ENCODE assay signal across 8 cellular contexts in the genomic region with DNA sequence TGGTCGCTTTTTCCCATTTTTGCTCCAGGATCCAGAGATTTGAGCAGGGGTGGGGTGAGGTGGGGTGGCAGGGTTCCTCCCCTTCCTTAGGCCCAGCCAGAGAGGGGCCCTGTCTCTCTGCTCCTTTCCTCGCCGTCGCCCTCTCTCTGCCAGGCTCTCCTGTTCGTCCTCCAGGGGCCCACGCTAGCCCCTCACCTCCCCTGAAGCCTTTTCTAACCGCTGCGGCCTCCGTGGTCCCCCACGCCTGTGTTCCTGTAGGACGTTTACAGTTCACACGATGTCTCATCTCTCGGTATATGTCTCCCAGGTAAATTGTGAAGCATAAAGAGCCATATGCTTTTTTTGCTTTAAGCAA. TPM values are rescaled to one million over a fixed set of nuclear protein-coding genes. Genes with fewer than 3 reads are reported as not detected.
DNase-seq lines count a peak whose midpoint lies in the region; ATAC-seq and TF ChIP-seq lines count a peak whose summit lies in the region.

No MANE protein-coding gene starts in this region.

- H3K36me3 Mint-ChIP-seq in dendritic cell treated with granulocyte-macrophage colony-stimulating factor and Interleukin-4, amounts not matched to agents 40 ng/mL and 50 ng/mL, for 4 days (ENCODE audit: low read depth): no peaks in the 10 kb centered on the region

- H3K4ac ChIP-seq in neuronal stem cell (ENCODE audit: low read length): no peak overlapping the region

- peaks cover 27 to 67% (median 35%) of the 10 kb centered on the region in 10 experiments for H3K4me1 ChIP-seq in BLaER1 treated with 17β-estradiol and CSF1 and Interleukin-3, amounts not matched to agents 10 nM and 100 nM
- peaks cover 10 to 16% of the 10 kb centered on the region in 2 donors for H3K4me1 ChIP-seq in neuronal stem cell (ENCODE audit: control insufficient read depth in 2 of 2, insufficient read depth in 1 of 2, low read depth in 1 of 2, low read length in 2 of 2)

- TF ChIP-seq CTCF in GM10266 (IDR thresholded peaks at IDR 0.05; ENCODE audit: control insufficient read depth, insufficient read depth, low read depth, missing control alignments): no peak

- H3K27ac ChIP-seq in BLaER1 treated with 17β-estradiol and CSF1 and Interleukin-3, amounts not matched to agents 10 nM and 100 nM: peak overlapping the region in 9 of 11 experiments; percentile 48 to 67 (median 55); a peak in 13 of 22 replicates
- no peak overlapping the region for H3K27ac ChIP-seq in neuronal stem cell (replicated peaks; ENCODE audit: low read length)

- H4K8ac ChIP-seq in neuronal stem cell (ENCODE audit: low read depth, low read length): no peak overlapping the region

- H3K27me3 Mint-ChIP-seq in dendritic cell treated with granulocyte-macrophage colony-stimulating factor and Interleukin-4, amounts not matched to agents 40 ng/mL and 50 ng/mL, for 4 days: peaks cover 26% of the 10 kb centered on the region

- no peaks in the 10 kb centered on the region for H3K9me3 Mint-ChIP-seq in dendritic cell treated with granulocyte-macrophage colony-stimulating factor and Interleukin-4, amounts not matched to agents 40 ng/mL and 50 ng/mL, for 4 days

- no peak overlapping the region for H2BK5ac ChIP-seq in neuronal stem cell (ENCODE audit: low read length)

- peak overlapping the region; percentile 87 for H3K18ac ChIP-seq in neuronal stem cell (ENCODE audit: low read length)

- no peak overlapping the region for H2AK5ac ChIP-seq in neuronal stem cell (ENCODE audit: low read depth, low read length)

- H3K9ac ChIP-seq in BLaER1 treated with 17β-estradiol and CSF1 and Interleukin-3, amounts not matched to agents 10 nM and 100 nM: peak overlapping the region; percentile 42 to 68 (median 61); a peak in 15 of 22 replicates
- H3K9ac ChIP-seq in neuronal stem cell (ENCODE audit: low read depth, low read length, poor library complexity): no peak overlapping the region

- WGBS in neuronal stem cell (ENCODE audit: extremely low coverage in 2 of 2, insufficient read length in 2 of 2, insufficient replicate concordance in 1 of 2), 2 donors: no CpG with 5 or more reads among the region's 13 CpGs

- no peaks in the 10 kb centered on the region for H3K36me3 ChIP-seq in BLaER1 treated with 17β-estradiol and CSF1 and Interleukin-3, amounts not matched to agents 10 nM and 100 nM
- no peaks in the 10 kb centered on the region for H3K36me3 ChIP-seq in neuronal stem cell (replicated peaks in 1 of 2; ENCODE audit: control insufficient read depth in 2 of 2, insufficient read depth in 2 of 2, low read length in 2 of 2)

- H2BK120ac ChIP-seq in neuronal stem cell (ENCODE audit: low read depth, low read length): no peak overlapping the region

- H3K4me3 ChIP-seq in BLaER1 treated with 17β-estradiol and CSF1 and Interleukin-3, amounts not matched to agents 10 nM and 100 nM: peak overlapping the region in 7 of 10 experiments; percentile 28 to 54 (median 43); a peak in 7 of 20 replicates
- no peak overlapping the region for H3K4me3 ChIP-seq in neuronal stem cell (ENCODE audit: low read length in 2 of 2)

- H4K91ac ChIP-seq in neuronal stem cell (ENCODE audit: low read depth, low read length, poor library complexity): no peak overlapping the region

- H3K9me3 ChIP-seq in BLaER1 treated with 17β-estradiol and CSF1 and Interleukin-3, amounts not matched to agents 10 nM and 100 nM (replicated peaks in 1 of 11): no peaks in the 10 kb centered on the region
- H3K9me3 ChIP-seq in neuronal stem cell (replicated peaks in 1 of 2; ENCODE audit: control insufficient read depth in 2 of 2, insufficient read depth in 1 of 2, low read depth in 1 of 2, low read length in 2 of 2): no peaks in the 10 kb centered on the region

- peaks cover 24% of the 10 kb centered on the region for H3K4me1 Mint-ChIP-seq in dendritic cell treated with granulocyte-macrophage colony-stimulating factor and Interleukin-4, amounts not matched to agents 40 ng/mL and 50 ng/mL, for 4 days (ENCODE audit: low read depth)

- intact Hi-C loops in dendritic cell treated with granulocyte-macrophage colony-stimulating factor and Interleukin-4, amounts not matched to agents 40 ng/mL and 50 ng/mL, for 4 days (cut with micrococcal nuclease): no loop called here

- H3K79me1 ChIP-seq in neuronal stem cell (ENCODE audit: low read depth, low read length): no peaks in the 10 kb centered on the region

- H2BK12ac ChIP-seq in neuronal stem cell (ENCODE audit: low read length): no peak overlapping the region

- H3K14ac ChIP-seq in neuronal stem cell (ENCODE audit: low read length): no peak overlapping the region

- H3K23ac ChIP-seq in neuronal stem cell (ENCODE audit: low read depth, low read length, poor library complexity): no peak overlapping the region

- peak; percentile 3 for ATAC-seq in HG02884 (IDR thresholded peaks at IDR 0.05; ENCODE audit: unreplicated experiment)

- peak overlapping the region; percentile 87 for H2AFZ ChIP-seq in neuronal stem cell (ENCODE audit: low read length)

- H4K20me1 ChIP-seq in BLaER1 treated with 17β-estradiol and CSF1 and Interleukin-3, amounts not matched to agents 10 nM and 100 nM: no peaks in the 10 kb centered on the region

- peaks cover 0 to 8% (median 0%) of the 10 kb centered on the region in 11 experiments; a peak in 4 of 22 replicates for H3K27me3 ChIP-seq in BLaER1 treated with 17β-estradiol and CSF1 and Interleukin-3, amounts not matched to agents 10 nM and 100 nM
- no peaks in the 10 kb centered on the region for H3K27me3 ChIP-seq in neuronal stem cell (ENCODE audit: control insufficient read depth in 3 of 3, insufficient read depth in 3 of 3, low read depth in 1 of 3, low read length in 3 of 3)

- DNase-seq in neuronal stem cell (ENCODE audit: low spot score): no peak
- no peak for DNase-seq in D341Med (ENCODE audit: low spot score)
- DNase-seq in activated CD4-positive, CD25-positive, alpha-beta regulatory T cell treated with anti-CD3 and anti-CD28 coated beads, Interleukin-2, amount 50 U/mL, for 72 hours: no peak
- DNase-seq in hepatic stellate cell (ENCODE audit: low spot score): no peak
- DNase-seq in GM10266 (ENCODE audit: extremely low spot score): no peak

- peak overlapping the region; percentile 80 to 93 (median 85) for H3K4me2 ChIP-seq in BLaER1 treated with 17β-estradiol and CSF1 and Interleukin-3, amounts not matched to agents 10 nM and 100 nM
- peak overlapping the region; percentile 29 for H3K4me2 ChIP-seq in neuronal stem cell (ENCODE audit: insufficient read depth, low read length, poor library complexity, severe bottlenecking)

- peak overlapping the region; percentile 86 for H3K27ac Mint-ChIP-seq in dendritic cell treated with granulocyte-macrophage colony-stimulating factor and Interleukin-4, amounts not matched to agents 40 ng/mL and 50 ng/mL, for 4 days

- H3K4me3 Mint-ChIP-seq in dendritic cell treated with granulocyte-macrophage colony-stimulating factor and Interleukin-4, amounts not matched to agents 40 ng/mL and 50 ng/mL, for 4 days: peak overlapping the region; percentile 82

- H2BK15ac ChIP-seq in neuronal stem cell (ENCODE audit: low read length): peak overlapping the region; percentile 77

RNA-seq across cellular contexts. Expression of gene ZNF366, which starts 49.9 kb away (rescaled TPM):
- not detected for polyA plus RNA-seq in neuronal stem cell (2013, experiment 1 of 2)
- polyA plus RNA-seq in neuronal stem cell (2013, experiment 2 of 2): not detected

Comparison
In these comparisons a context has a peak if more than half of its experiments do, and no peak if none do; other contexts are left out.
1. H3K4me3 ChIP-seq: peak in BLaER1 treated with 17β-estradiol and CSF1 and Interleukin-3, amounts not matched to agents 10 nM and 100 nM (7 of 10); none in neuronal stem cell (0 of 2).